23 cellular contexts compared by ENCODE assay signal in the genomic region with DNA sequence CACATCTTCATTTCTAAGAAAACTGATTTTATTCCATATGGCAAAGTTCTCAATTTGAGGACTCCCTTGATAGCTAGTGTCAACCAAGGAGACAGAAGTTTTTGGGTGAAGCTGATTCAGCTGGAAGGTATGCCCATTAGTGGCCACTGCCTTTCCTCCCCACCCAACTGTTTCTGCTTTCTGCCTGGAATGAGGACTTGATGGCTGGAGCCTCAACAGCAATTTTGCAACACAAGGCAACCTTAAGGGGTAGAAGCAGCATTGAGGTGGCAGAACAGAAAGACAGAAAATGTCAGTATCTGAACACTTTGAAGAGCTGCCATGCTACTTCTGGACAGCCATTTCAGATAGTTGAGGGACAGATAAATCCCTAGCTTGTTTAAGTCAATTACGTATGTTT. TPM values are rescaled to one million over a fixed set of nuclear protein-coding genes. Genes with fewer than 3 reads are reported as not detected.
DNase-seq lines count a peak whose midpoint lies in the region; FAIRE-seq and TF ChIP-seq lines count a peak whose summit lies in the region.
"Had no signal": no experiment of that assay in that cellular context is flagged by ENCODE, and none has a peak within 500 bp of the region (broad histone marks: within the 10 kb centered on the region; RNA-seq: fewer than 3 reads in every experiment).

No MANE protein-coding gene starts in this region.

- WGBS in H1 (ENCODE audit: extremely low coverage in 1 of 2, insufficient coverage in 1 of 2, insufficient read length in 1 of 2, insufficient replicate concordance in 2 of 2, low coverage in 1 of 2, low lambda C conversion rate in 2 of 2, missing lambda C conversion rate in 1 of 2), 2 experiments, result 91% methylated on average over 1 of the region's 1 CpG; no CpG with 5 or more reads in 1 of the 2 experiments
- 59 to 88% (median 77%) methylated on average over 1 of the region's 1 CpG for WGBS in spleen, 5 donors

- H3K36me3 ChIP-seq in HEK293 (ENCODE audit: control insufficient read depth in 2 of 2, insufficient read depth in 1 of 2, low read length in 2 of 2) (no peaks in the 10 kb centered on the region), H1 (ENCODE audit: control insufficient read depth in 2 of 4, insufficient read depth in 4 of 4, low read length in 3 of 4) (no peaks in the 10 kb centered on the region), spleen (no peaks in the 10 kb centered on the region)
- H3K36me3 ChIP-seq: BE2C had no signal

- CTCF ChIA-PET in HEK293 (lab: Yijun Ruan, JAX), result no interaction called here
- CTCF ChIA-PET in H1 (lab: Charles Lee; ENCODE audit: partially characterized antibody), result interaction anchor here (0.9 to 2.6 kb wide), 6 partner anchors 10 to 492 kb away, joined by 3 to 6 read pairs (median 4); no protein-coding TSS in a partner anchor

- H3K4me3 ChIP-seq in HEK293 (ENCODE audit: low read depth, low read length) (no peak overlapping the region), H1 (ENCODE audit: extremely low read depth in 1 of 4, insufficient read depth in 2 of 4, low read depth in 3 of 4, low read length in 4 of 4) (no peak overlapping the region), spleen (no peak overlapping the region)
- H3K4me3 ChIP-seq: GM23248 had no signal

- FAIRE-seq in H1 (lab: Jason Lieb, UNC), result no peak
- FAIRE-seq: A204.1, G401.6, GM12891, H54 had no signal

- DNase-seq in 8988T, result peak; percentile 1
- no peak for DNase-seq in H1 (ENCODE audit: low read depth in 1 of 2, low spot score in 2 of 2)
- DNase-seq in spleen, result peak; percentile 18
- DNase-seq in midbrain (lab: John Stamatoyannopoulos, UW), result no peak
- no peak for DNase-seq in NCI-H2196 (lab: John Stamatoyannopoulos, UW; ENCODE audit: unreplicated experiment)
- DNase-seq: ACHN; BE2C; C1 segment of cervical spinal cord; CD4-positive, CD25-positive, alpha-beta regulatory T cell; COR-L47; DMS 273 treated with DMSO at 0.1 percent for 48 hours; DMS53; DND-41; GM23248; HCEC 1CT; HFFc6 had no signal

- H3K23me2 ChIP-seq in H1 (ENCODE audit: low read depth, low read length), result no peaks in the 10 kb centered on the region

- no peaks in the 10 kb centered on the region for H3K79me1 ChIP-seq in H1 (ENCODE audit: low read depth, low read length)

- no peak overlapping the region for H2BK5ac ChIP-seq in H1 (ENCODE audit: low read depth, low read length)

- TF ChIP-seq RAD21 in H1 (IDR thresholded peaks at IDR 0.05 in 1 of 2, conservative IDR thresholded peaks at IDR 0.05 in 1 of 2; ENCODE audit: low read depth in 2 of 2, low read length in 2 of 2), result no peak

- peaks cover 0 to 3% (median 0%) of the 10 kb centered on the region in 4 experiments; a peak in 4 of 7 replicates for H3K27me3 ChIP-seq in H1 (replicated peaks in 1 of 4; ENCODE audit: control insufficient read depth in 3 of 4, extremely low read depth in 1 of 4, insufficient read depth in 3 of 4, low read length in 3 of 4)
- H3K27me3 ChIP-seq in spleen (replicated peaks in 1 of 7), result peaks cover 0 to 57% (median 9%) of the 10 kb centered on the region in 7 donors
- H3K27me3 ChIP-seq: BE2C had no signal

- TF ChIP-seq EP300 in H1 (IDR thresholded peaks at IDR 0.05; ENCODE audit: borderline replicate concordance in 1 of 2, low read depth in 2 of 2, low read length in 2 of 2), result no peak

- H3K56ac ChIP-seq in H1 (replicated peaks; ENCODE audit: insufficient read length, low read depth, low read length), result no peak overlapping the region

- H4K91ac ChIP-seq in H1 (replicated peaks; ENCODE audit: insufficient read length, low read length), result no peak overlapping the region

- H3K9me3 ChIP-seq in HEK293 (ENCODE audit: control insufficient read depth, insufficient read depth, low read depth, low read length), result no peaks in the 10 kb centered on the region
- H3K9me3 ChIP-seq in H1 (ENCODE audit: insufficient read depth in 2 of 2, low read depth in 1 of 2, low read length in 1 of 2), result no peaks in the 10 kb centered on the region
- H3K9me3 ChIP-seq in spleen, result peaks cover 0 to 5% (median 0%) of the 10 kb centered on the region in 8 donors
- H3K9me3 ChIP-seq: BE2C had no signal

- H2AFZ ChIP-seq in H1 (ENCODE audit: low read length), result no peak overlapping the region
- H2AFZ ChIP-seq: GM23248 had no signal

- TF ChIP-seq POLR2A in H1 (IDR thresholded peaks at IDR 0.05; ENCODE audit: control extremely low read depth in 1 of 2, low read depth in 2 of 2, low read length in 2 of 2) (no peak), spleen (IDR thresholded peaks at IDR 0.05) (no peak)

- intact Hi-C loops in spleen (cut with DNase I; ENCODE audit: low total_unique reads), result no loop called here

- H3K18ac ChIP-seq in H1 (ENCODE audit: extremely low read depth, low read length), result no peak overlapping the region

- H2BK15ac ChIP-seq in H1 (ENCODE audit: low read length), result no peak overlapping the region

- no peak overlapping the region for H2BK20ac ChIP-seq in H1 (ENCODE audit: low read length)

- H3K4me1 ChIP-seq in HEK293 (ENCODE audit: control insufficient read depth, insufficient read depth, low read length) (peaks cover 5% of the 10 kb centered on the region; the same call in 1 of the 2 replicates), H1 (replicated peaks in 1 of 4; ENCODE audit: control insufficient read depth in 3 of 4, insufficient read depth in 4 of 4, low read length in 3 of 4) (peaks cover 0 to 12% (median 0%) of the 10 kb centered on the region in 4 experiments; a peak in 2 of 7 replicates), spleen (no peaks in the 10 kb centered on the region)
- H3K4me1 ChIP-seq: BE2C had no signal

- no peak overlapping the region for H3K23ac ChIP-seq in H1 (ENCODE audit: insufficient read length)

- no peak overlapping the region for H2BK120ac ChIP-seq in H1 (replicated peaks; ENCODE audit: low read depth, low read length)

- no peak overlapping the region for H3K9ac ChIP-seq in H1 (replicated peaks in 1 of 4; ENCODE audit: extremely low read depth in 1 of 4, low read depth in 3 of 4, low read length in 3 of 4)
- H3K9ac ChIP-seq: GM23248 had no signal

- H3K4ac ChIP-seq in H1 (replicated peaks; ENCODE audit: insufficient read length, low read depth, low read length), result no peak overlapping the region

- H4K5ac ChIP-seq in H1 (ENCODE audit: insufficient read length, low read depth, low read length), result no peak overlapping the region

- POLR2A ChIA-PET in HEK293 (lab: Yijun Ruan, JAX), result no interaction called here
- POLR2A ChIA-PET in H1 (lab: Charles Lee; ENCODE audit: partially characterized antibody), result no interaction called here

- no peak for TF ChIP-seq CTCF in HEK293 (tag by site-specific recombination; IDR thresholded peaks at IDR 0.05)
- TF ChIP-seq CTCF in H1 (IDR thresholded peaks at IDR 0.05; ENCODE audit: control extremely low read depth in 1 of 3, insufficient read depth in 1 of 3, low read depth in 1 of 3, low read length in 3 of 3), result no peak
- TF ChIP-seq CTCF in spleen (IDR thresholded peaks at IDR 0.05 in 8 of 11, conservative IDR thresholded peaks at IDR 0.05 in 3 of 11), result no peak

- no peaks in the 10 kb centered on the region for H4K20me1 ChIP-seq in H1 (replicated peaks in 1 of 2; ENCODE audit: control insufficient read depth in 1 of 2, insufficient read depth in 2 of 2, low read length in 2 of 2)

- no peaks in the 10 kb centered on the region for H3K79me2 ChIP-seq in H1 (ENCODE audit: control insufficient read depth in 1 of 2, insufficient read depth in 2 of 2, low read length in 2 of 2)

- no peak overlapping the region for H4K8ac ChIP-seq in H1 (ENCODE audit: extremely low read depth, insufficient read depth, low read length)

- H3K27ac ChIP-seq in HEK293 (ENCODE audit: extremely low read depth, low read depth, low read length) (no peak overlapping the region), H1 (ENCODE audit: low read depth, low read length) (no peak overlapping the region), spleen (no peak overlapping the region)
- H3K27ac ChIP-seq: GM23248 had no signal

- no peak overlapping the region for H2AK5ac ChIP-seq in H1 (ENCODE audit: low read depth, low read length)

- H3K14ac ChIP-seq in H1 (ENCODE audit: insufficient read length), result no peak overlapping the region

- H3K4me2 ChIP-seq in H1 (ENCODE audit: insufficient read depth in 1 of 2, low read depth in 2 of 2, low read length in 2 of 2), result no peak overlapping the region

- no peak overlapping the region for H2BK12ac ChIP-seq in H1 (ENCODE audit: low read depth, low read length)

TF ChIP-seq in HEK293, 187 proteins besides CTCF, POLR2A, EP300 and RAD21 (continues in another document):
- TF ChIP-seq, protein P1, sequence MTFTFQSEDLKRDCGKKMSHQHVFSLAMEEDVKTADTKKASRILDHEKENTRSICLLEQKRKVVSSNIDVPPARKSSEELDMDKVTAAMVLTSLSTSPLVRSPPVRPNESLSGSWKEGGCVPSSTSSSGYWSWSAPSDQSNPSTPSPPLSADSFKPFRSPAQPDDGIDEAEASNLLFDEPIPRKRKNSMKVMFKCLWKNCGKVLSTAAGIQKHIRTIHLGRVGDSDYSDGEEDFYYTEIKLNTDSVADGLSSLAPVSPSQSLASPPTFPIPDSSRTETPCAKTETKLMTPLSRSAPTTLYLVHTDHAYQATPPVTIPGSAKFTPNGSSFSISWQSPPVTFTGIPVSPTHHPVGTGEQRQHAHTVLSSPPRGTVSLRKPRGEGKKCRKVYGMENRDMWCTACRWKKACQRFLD (tag by site-specific recombination; IDR thresholded peaks at IDR 0.05), result no peak

TF ChIP-seq in H1, 55 proteins besides CTCF, POLR2A, EP300 and RAD21:
- TF ChIP-seq RXRA (IDR thresholded peaks at IDR 0.05; ENCODE audit: insufficient read depth, low read depth, low read length) (no peak), KDM1A (IDR thresholded peaks at IDR 0.05; ENCODE audit: borderline replicate concordance, low read length) (peak; percentile 81)

RNA-seq across cellular contexts. Expression of a gene that starts 47.0 kb away (rescaled TPM):
- total RNA-seq in H1 (2021; fragmentation: NEBNext Ultra II Directional; extraction: Animal tissue kit (Norgen Biotek cat#: 25700)), result 0.23 and 0.30 TPM in 2 replicates
- 0.24 and 0.32 TPM in 2 replicates for polyA plus RNA-seq in H1 (2011; rRNA removed)
- 0.25 TPM for polyA plus RNA-seq in H1 (2011; cell fraction: cytosol; rRNA removed)
- 0.44 TPM for polyA plus RNA-seq in H1 (2011; cell fraction: nucleus; rRNA removed)
- 0.27 to 0.51 TPM (median 0.42 TPM) in 4 replicates for polyA plus RNA-seq in H1 (2012, experiment 1 of 2)
- polyA plus RNA-seq in H1 (2012, experiment 2 of 2), result 0.31 TPM
- 0.10 TPM for polyA plus RNA-seq in H1 (2013, experiment 1 of 2)
- polyA plus RNA-seq in H1 (2013, experiment 2 of 2), result 0.15 TPM
- 0.19 and 0.46 TPM in 2 replicates for polyA minus RNA-seq in H1 (2011; rRNA and poly(A)+ RNA removed)
- 0.44 TPM for polyA minus RNA-seq in H1 (2011; cell fraction: cytosol; rRNA and poly(A)+ RNA removed)
- 0.50 TPM for polyA minus RNA-seq in H1 (2011; cell fraction: nucleus; rRNA and poly(A)+ RNA removed)
- total RNA-seq in spleen, result 1 to 10 TPM in 2 of 7 donors, under 1 TPM in 5; 0.29 to 1.4 (median 0.68) TPM
- 1 to 10 TPM in 1 of 3 donors, under 1 TPM in 2; 0.26 to 1.5 (median 0.58) TPM for polyA plus RNA-seq in spleen
- total RNA-seq: CD4-positive, CD25-positive, alpha-beta regulatory T cell; CD8-positive, alpha-beta memory T cell; HT-29 had no signal
- polyA plus RNA-seq: CD4-positive, CD25-positive, alpha-beta regulatory T cell; CD8-positive, alpha-beta memory T cell had no signal

Comparison
In these comparisons a context has a peak if more than half of its experiments do, and no peak if none do; other contexts are left out.
1. DNase-seq: peak in 8988T (single experiment) and spleen (single experiment); none in H1 (0 of 2), midbrain (single experiment) and NCI-H2196 (single experiment).